Comparison of ENCODE assay signal across 8 cellular contexts in genomic region chr14:96362965-96363750, GRCh38. TPM values are rescaled to one million over a fixed set of nuclear protein-coding genes. Genes with fewer than 3 reads are reported as not detected.
DNase-seq lines count a peak whose midpoint lies in the region; ATAC-seq, FAIRE-seq and TF ChIP-seq lines count a peak whose summit lies in the region.

A gene with protein sequence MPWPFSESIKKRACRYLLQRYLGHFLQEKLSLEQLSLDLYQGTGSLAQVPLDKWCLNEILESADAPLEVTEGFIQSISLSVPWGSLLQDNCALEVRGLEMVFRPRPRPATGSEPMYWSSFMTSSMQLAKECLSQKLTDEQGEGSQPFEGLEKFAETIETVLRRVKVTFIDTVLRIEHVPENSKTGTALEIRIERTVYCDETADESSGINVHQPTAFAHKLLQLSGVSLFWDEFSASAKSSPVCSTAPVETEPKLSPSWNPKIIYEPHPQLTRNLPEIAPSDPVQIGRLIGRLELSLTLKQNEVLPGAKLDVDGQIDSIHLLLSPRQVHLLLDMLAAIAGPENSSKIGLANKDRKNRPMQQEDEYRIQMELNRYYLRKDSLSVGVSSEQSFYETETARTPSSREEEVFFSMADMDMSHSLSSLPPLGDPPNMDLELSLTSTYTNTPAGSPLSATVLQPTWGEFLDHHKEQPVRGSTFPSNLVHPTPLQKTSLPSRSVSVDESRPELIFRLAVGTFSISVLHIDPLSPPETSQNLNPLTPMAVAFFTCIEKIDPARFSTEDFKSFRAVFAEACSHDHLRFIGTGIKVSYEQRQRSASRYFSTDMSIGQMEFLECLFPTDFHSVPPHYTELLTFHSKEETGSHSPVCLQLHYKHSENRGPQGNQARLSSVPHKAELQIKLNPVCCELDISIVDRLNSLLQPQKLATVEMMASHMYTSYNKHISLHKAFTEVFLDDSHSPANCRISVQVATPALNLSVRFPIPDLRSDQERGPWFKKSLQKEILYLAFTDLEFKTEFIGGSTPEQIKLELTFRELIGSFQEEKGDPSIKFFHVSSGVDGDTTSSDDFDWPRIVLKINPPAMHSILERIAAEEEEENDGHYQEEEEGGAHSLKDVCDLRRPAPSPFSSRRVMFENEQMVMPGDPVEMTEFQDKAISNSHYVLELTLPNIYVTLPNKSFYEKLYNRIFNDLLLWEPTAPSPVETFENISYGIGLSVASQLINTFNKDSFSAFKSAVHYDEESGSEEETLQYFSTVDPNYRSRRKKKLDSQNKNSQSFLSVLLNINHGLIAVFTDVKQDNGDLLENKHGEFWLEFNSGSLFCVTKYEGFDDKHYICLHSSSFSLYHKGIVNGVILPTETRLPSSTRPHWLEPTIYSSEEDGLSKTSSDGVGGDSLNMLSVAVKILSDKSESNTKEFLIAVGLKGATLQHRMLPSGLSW (N-terminal part only) (minus strand): TSS chr14:96363341. CDS start chr14:96362976, 365 bp downstream.
A gene with protein sequence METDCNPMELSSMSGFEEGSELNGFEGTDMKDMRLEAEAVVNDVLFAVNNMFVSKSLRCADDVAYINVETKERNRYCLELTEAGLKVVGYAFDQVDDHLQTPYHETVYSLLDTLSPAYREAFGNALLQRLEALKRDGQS (plus strand): TSS chr14:96363526. CDS start chr14:96382248, 18,722 bp downstream.

- H3F3A ChIP-seq in SU-DHL-6 (ENCODE audit: insufficient read depth) = no peaks in the 10 kb centered on the region

- H3K27me3 Mint-ChIP-seq in activated naive CD8-positive, alpha-beta T cell treated with anti-CD3 and anti-CD28 coated beads, Interleukin-2, amount 10 ng/mL, durations not matched to agents 7 days and 5 days = no peaks in the 10 kb centered on the region

- H3K36me3 Mint-ChIP-seq in activated naive CD8-positive, alpha-beta T cell treated with anti-CD3 and anti-CD28 coated beads, Interleukin-2, amount 10 ng/mL, durations not matched to agents 7 days and 5 days = peaks cover under 1% of the 10 kb centered on the region

- H3K4me1 ChIP-seq in pancreas = peaks cover 8 to 28% (median 22%) of the 10 kb centered on the region in 3 donors
- peaks cover 21% of the 10 kb centered on the region in 2 donors for H3K4me1 ChIP-seq in thyroid gland

- peak; percentile 90 for DNase-seq in NCI-H1105 treated with DMSO at 0.1 percent for 48 hours (lab: John Stamatoyannopoulos, UW)
- peak; percentile 99 for DNase-seq in activated naive CD8-positive, alpha-beta T cell treated with anti-CD3 and anti-CD28 coated beads, Interleukin-2, amount 10 ng/mL, durations not matched to agents 7 days and 5 days
- DNase-seq in Right ventricle myocardium inferior (ENCODE audit: missing footprints) = peak; percentile 97
- DNase-seq in pancreas = peak; percentile 93 to 98 (median 96)
- peak; percentile 91 to 94 for DNase-seq in thyroid gland

- TF ChIP-seq POLR2A in GM10847 (IDR thresholded peaks at IDR 0.05; ENCODE audit: extremely low read depth, insufficient read length) = peak; percentile 83
- TF ChIP-seq POLR2A in thyroid gland (IDR thresholded peaks at IDR 0.05) = peak in 1 of 2 donors; percentile 88

- H3K27ac Mint-ChIP-seq in activated naive CD8-positive, alpha-beta T cell treated with anti-CD3 and anti-CD28 coated beads, Interleukin-2, amount 10 ng/mL, durations not matched to agents 7 days and 5 days = peak within 1 kb of the TSS; percentile 76

- no peaks in the 10 kb centered on the region for H3K9me2 ChIP-seq in SU-DHL-6 (replicated peaks; ENCODE audit: insufficient read depth, low read length)

- H3K79me2 ChIP-seq in SU-DHL-6 (ENCODE audit: insufficient read depth, low read length) = peaks cover 58% of the 10 kb centered on the region

- intact Hi-C loops in Right ventricle myocardium inferior (cut with DNase I) (loop anchor here (2.0 to 5.0 kb wide), 2 partner anchors 28 to 59 kb away; no protein-coding TSS in a partner anchor), pancreas (cut with DNase I) (no loop called here), thyroid gland (cut with DNase I) (no loop called here)

- peak within 1 kb of the TSS; percentile 74 for H3K27ac ChIP-seq in SU-DHL-6 (ENCODE audit: low read depth, low read length)
- H3K27ac ChIP-seq in pancreas = peak within 1 kb of the TSS; percentile 92 to 99 (median 95)
- peak within 1 kb of the TSS; percentile 85 to 94 (median 91) for H3K27ac ChIP-seq in thyroid gland

- WGBS in pancreas, 2 donors = 0 to 1% methylated on average over 59 to 92 of the region's 92 CpGs
- WGBS in thyroid gland, 2 donors = 0% methylated on average over 27 of the region's 92 CpGs; no CpG with 5 or more reads in 1 of the 2 donors

- peak; percentile 77 for ATAC-seq in HG02642 (IDR thresholded peaks at IDR 0.05; ENCODE audit: poor library complexity, unreplicated experiment)
- peak; percentile 78 for ATAC-seq in activated naive CD8-positive, alpha-beta T cell treated with anti-CD3 and anti-CD28 coated beads, Interleukin-2, amount 10 ng/mL, durations not matched to agents 7 days and 5 days (ENCODE audit: low read depth)
- peak; percentile 99 for ATAC-seq in Right ventricle myocardium inferior
- peak; percentile 91 to 97 (median 93) for ATAC-seq in pancreas

- peak within 1 kb of the TSS; percentile 88 for H3K4me2 ChIP-seq in SU-DHL-6 (ENCODE audit: low read depth, low read length, poor library complexity, severe bottlenecking)

- H3K4me3 ChIP-seq in SU-DHL-6 (ENCODE audit: insufficient read depth, low read length, poor library complexity, severe bottlenecking) (peak within 1 kb of the TSS; percentile 70), pancreas (peak within 1 kb of the TSS; percentile 80 to 97 (median 93)), thyroid gland (replicated peaks in 1 of 3) (peak within 1 kb of the TSS; percentile 85 to 99 (median 93))

- H3K27me3 ChIP-seq in SU-DHL-6 (ENCODE audit: low read length) (no peaks in the 10 kb centered on the region), pancreas (no peaks in the 10 kb centered on the region), thyroid gland (no peaks in the 10 kb centered on the region)

- H4K20me1 ChIP-seq in SU-DHL-6 (ENCODE audit: low read depth, low read length) = no peaks in the 10 kb centered on the region

- no peaks in the 10 kb centered on the region for H3K9me3 Mint-ChIP-seq in activated naive CD8-positive, alpha-beta T cell treated with anti-CD3 and anti-CD28 coated beads, Interleukin-2, amount 10 ng/mL, durations not matched to agents 7 days and 5 days

- TF ChIP-seq CTCF in SU-DHL-6 (IDR thresholded peaks at IDR 0.05; ENCODE audit: insufficient read depth, low read length, poor library complexity, severe bottlenecking) (no peak), pancreas (IDR thresholded peaks at IDR 0.05) (no peak), thyroid gland (IDR thresholded peaks at IDR 0.05) (no peak)

- POLR2A ChIA-PET in activated naive CD8-positive, alpha-beta T cell treated with anti-CD3 and anti-CD28 coated beads, Interleukin-2, amount 10 ng/mL, durations not matched to agents 7 days and 5 days (lab: Charles Lee) = interaction anchor here (1.4 kb wide), 1 partner anchor 28 kb away, joined by 3 read pairs; no protein-coding TSS in a partner anchor

- peak within 1 kb of the TSS; percentile 78 for H3K9ac ChIP-seq in SU-DHL-6 (ENCODE audit: low read length)

- no peaks in the 10 kb centered on the region for H3K9me3 ChIP-seq in SU-DHL-6 (ENCODE audit: insufficient read depth, low read length)
- no peaks in the 10 kb centered on the region for H3K9me3 ChIP-seq in pancreas
- no peaks in the 10 kb centered on the region for H3K9me3 ChIP-seq in thyroid gland

- FAIRE-seq in pancreas (lab: Jason Lieb, UNC) = no peak

- H2AFZ ChIP-seq in SU-DHL-6 (ENCODE audit: low read depth, low read length, severe bottlenecking) = peak within 1 kb of the TSS; percentile 88

- peaks cover 39% of the 10 kb centered on the region for H3K4me1 Mint-ChIP-seq in activated naive CD8-positive, alpha-beta T cell treated with anti-CD3 and anti-CD28 coated beads, Interleukin-2, amount 10 ng/mL, durations not matched to agents 7 days and 5 days

- peak within 1 kb of the TSS; percentile 86 for H3K4me3 Mint-ChIP-seq in activated naive CD8-positive, alpha-beta T cell treated with anti-CD3 and anti-CD28 coated beads, Interleukin-2, amount 10 ng/mL, durations not matched to agents 7 days and 5 days

- H3K36me3 ChIP-seq in SU-DHL-6 (ENCODE audit: low read length) (no peaks in the 10 kb centered on the region), pancreas (no peaks in the 10 kb centered on the region), thyroid gland (no peaks in the 10 kb centered on the region)

RNA-seq across cellular contexts. Expression of the first gene that starts in this region (rescaled TPM):
- total RNA-seq in activated naive CD8-positive, alpha-beta T cell treated with anti-CD3 and anti-CD28 coated beads, Interleukin-2, amount 10 ng/mL, durations not matched to agents 7 days and 5 days = 10 to 100 TPM; 15.9 to 19.7 TPM
- 9.2 TPM for total RNA-seq in Right ventricle myocardium inferior
- 10 to 100 TPM; 14.9 to 23.4 (median 21.0) TPM for total RNA-seq in pancreas
- 10 to 100 TPM in 1 of 2 donors, 1 to 10 TPM in 1; 7.4 to 10.7 TPM for polyA plus RNA-seq in pancreas
- total RNA-seq in thyroid gland = 10 to 100 TPM; 28.4 to 55.1 (median 40.0) TPM

RNA-seq across cellular contexts. Expression of the second gene that starts in this region (rescaled TPM):
- total RNA-seq in activated naive CD8-positive, alpha-beta T cell treated with anti-CD3 and anti-CD28 coated beads, Interleukin-2, amount 10 ng/mL, durations not matched to agents 7 days and 5 days = 10 to 100 TPM; 16.9 to 20.1 TPM
- 11.6 TPM for total RNA-seq in Right ventricle myocardium inferior
- 10 to 100 TPM in 1 of 6 donors, 1 to 10 TPM in 5; 6.2 to 13.8 (median 8.5) TPM for total RNA-seq in pancreas
- polyA plus RNA-seq in pancreas = 10 to 100 TPM in 1 of 2 donors, 1 to 10 TPM in 1; 3.4 to 10.3 TPM
- total RNA-seq in thyroid gland = 10 to 100 TPM; 15.2 to 22.3 (median 19.7) TPM

Comparison
In these comparisons a context has a peak if more than half of its experiments do, and no peak if none do; other contexts are left out.
1. Peak in every context shown above with its lines: DNase-seq, ATAC-seq, H3K4me3 ChIP-seq and H3K27ac ChIP-seq.